In genomic region chr12:60066655-60067054, GRCh38 we compare ENCODE assay signal across 8 cellular contexts.
"Had no signal": no experiment of that assay in that cellular context is flagged by ENCODE, and none has a peak within 500 bp of the region (broad histone marks: within the 10 kb centered on the region; RNA-seq: fewer than 3 reads in every experiment).

No MANE protein-coding gene starts in this region.

- ATAC-seq: HCT116, K562 had no signal

- H3K27ac Mint-ChIP-seq: HFFc6 had no signal

- H3K9me3 ChIP-seq: HAP-1 had no signal

- H3K4me3 Mint-ChIP-seq: HFFc6 had no signal

- H3K36me3 ChIP-seq: HAP-1 had no signal

- FAIRE-seq: H54, HTR-8/SVneo, K562 had no signal

- DNase-seq: GOT3, KG1 had no signal

- H3K9me3 Mint-ChIP-seq: HFFc6 had no signal

- H3K4me3 ChIP-seq: HAP-1, K562 had no signal

- H3K4me1 ChIP-seq: HAP-1 had no signal
